25 cellular contexts compared by ENCODE assay signal in the genomic region with DNA sequence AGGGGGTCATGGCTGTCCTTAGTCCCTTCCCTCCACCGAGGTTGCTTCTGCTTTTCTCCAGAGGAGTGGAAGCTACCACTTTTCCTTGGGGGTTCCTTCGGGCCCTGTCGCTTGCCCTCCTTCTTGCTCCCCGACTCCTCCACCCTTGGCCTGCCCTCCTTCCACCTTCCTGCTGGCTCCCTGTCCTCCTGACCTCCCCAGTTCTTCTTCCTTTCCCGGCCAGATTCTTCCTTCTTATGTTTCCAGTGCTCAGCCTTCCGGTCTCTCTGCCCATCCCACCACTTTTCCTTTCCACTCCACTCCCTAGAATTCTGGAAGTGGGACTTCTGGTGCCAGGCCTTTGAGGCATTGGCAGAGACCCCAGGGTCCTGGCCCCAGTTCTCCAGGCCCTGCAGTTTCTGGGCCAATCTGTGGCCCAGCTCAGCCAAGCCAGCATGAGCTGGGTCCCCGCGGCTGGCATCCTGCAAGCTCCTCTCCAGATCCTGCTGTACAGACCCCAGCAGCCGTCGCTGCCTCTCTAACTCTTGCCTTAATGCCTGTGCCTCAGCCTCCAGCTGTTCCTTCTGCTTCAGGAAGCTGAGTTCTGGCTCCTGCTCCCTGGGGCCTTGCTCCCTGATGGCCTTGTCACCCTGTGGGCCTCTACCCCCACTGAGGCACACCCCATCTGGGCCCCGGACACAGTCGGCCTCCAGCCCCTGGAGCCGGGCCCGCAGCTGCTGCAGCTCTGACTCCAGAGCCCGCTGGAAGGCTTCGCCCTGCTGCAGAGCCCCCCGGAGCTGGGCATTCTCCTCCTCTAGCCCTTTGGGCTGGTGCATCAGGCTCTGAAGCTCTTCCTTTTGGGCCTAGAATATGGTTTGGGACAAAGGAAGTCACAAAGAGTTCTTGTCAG. TPM values are rescaled to one million over a fixed set of nuclear protein-coding genes. Genes with fewer than 3 reads are reported as not detected.
A peak's percentile ranks its signal among the peaks of the same experiment; 100 is the strongest.
DNase-seq lines count a peak whose midpoint lies in the region; ATAC-seq lines count a peak whose summit lies in the region.
"Had no signal": no experiment of that assay in that cellular context is flagged by ENCODE, and none has a peak within 500 bp of the region (broad histone marks: within the 10 kb centered on the region; RNA-seq: fewer than 3 reads in every experiment).

No MANE protein-coding gene starts in this region.

- no peak overlapping the region for H3K27ac ChIP-seq in CD4-positive, CD25-positive, alpha-beta regulatory T cell (ENCODE audit: insufficient read depth, low read length, poor library complexity, severe bottlenecking)
- no peak overlapping the region for H3K27ac ChIP-seq in naive thymus-derived CD4-positive, alpha-beta T cell (ENCODE audit: low read depth, low read length)
- H3K27ac ChIP-seq: foreskin keratinocyte, SJSA1, uterus had no signal

- H3K4me1 Mint-ChIP-seq in activated CD4-positive, alpha-beta T cell treated with anti-CD3 and anti-CD28 coated beads, Interleukin-2, amount 10 ng/mL, durations not matched to agents 7 days and 5 days, result peaks cover 52% of the 10 kb centered on the region
- H3K4me1 Mint-ChIP-seq in CD4-positive, CD25-positive, alpha-beta regulatory T cell, result peaks cover 5 to 71% (median 49%) of the 10 kb centered on the region in 4 donors
- peaks cover 52% of the 10 kb centered on the region for H3K4me1 Mint-ChIP-seq in activated T-helper 1 cell treated with anti-CD3 and anti-CD28 coated beads, Interleukin-12 subunit alpha, Interleukin-12 subunit beta, Interleukin-2, Interleukin-4 antibody, amounts not matched to agents 30 ng/mL and 10 ng/mL and 1 ng/mL, durations not matched to agents 14 hours and 24 hours and 36 hours (ENCODE audit: low read depth)
- peaks cover 35 to 53% (median 45%) of the 10 kb centered on the region in 7 donors for H3K4me1 Mint-ChIP-seq in naive thymus-derived CD4-positive, alpha-beta T cell

- POLR2A ChIA-PET in activated CD4-positive, alpha-beta T cell treated with anti-CD3 and anti-CD28 coated beads, Interleukin-2, amount 10 ng/mL, durations not matched to agents 7 days and 5 days (lab: Charles Lee), result interaction anchor here (0.5 kb wide), 1 partner anchor 39 kb away, joined by 3 read pairs; no protein-coding TSS in a partner anchor
- POLR2A ChIA-PET in naive thymus-derived CD4-positive, alpha-beta T cell (lab: Charles Lee), result interaction anchor here (0.5 to 2.5 kb wide), 6 partner anchors 8 to 1009 kb away, joined by 3 to 8 read pairs (median 5); a partner anchor contains a TSS

- no peak overlapping the region for H3K4me3 ChIP-seq in CD4-positive, CD25-positive, alpha-beta regulatory T cell (ENCODE audit: low read depth, low read length)
- no peak overlapping the region for H3K4me3 ChIP-seq in naive thymus-derived CD4-positive, alpha-beta T cell (ENCODE audit: low read length)
- H3K4me3 ChIP-seq: GM12878, SJSA1, skin epidermis, uterus had no signal

- no peak overlapping the region for H3K4me3 Mint-ChIP-seq in activated CD4-positive, alpha-beta T cell treated with anti-CD3 and anti-CD28 coated beads, Interleukin-2, amount 10 ng/mL, durations not matched to agents 7 days and 5 days
- peak overlapping the region in 2 of 4 donors; percentile 32 to 74 for H3K4me3 Mint-ChIP-seq in CD4-positive, CD25-positive, alpha-beta regulatory T cell
- no peak overlapping the region for H3K4me3 Mint-ChIP-seq in activated T-helper 1 cell treated with anti-CD3 and anti-CD28 coated beads, Interleukin-12 subunit alpha, Interleukin-12 subunit beta, Interleukin-2, Interleukin-4 antibody, amounts not matched to agents 30 ng/mL and 10 ng/mL and 1 ng/mL, durations not matched to agents 14 hours and 24 hours and 36 hours
- H3K4me3 Mint-ChIP-seq in naive thymus-derived CD4-positive, alpha-beta T cell, result peak overlapping the region in 2 of 10 donors; percentile 20 to 25
- H3K4me3 Mint-ChIP-seq: H9, neural crest cell had no signal

- no peaks in the 10 kb centered on the region for H3K9me3 Mint-ChIP-seq in activated CD4-positive, alpha-beta T cell treated with anti-CD3 and anti-CD28 coated beads, Interleukin-2, amount 10 ng/mL, durations not matched to agents 7 days and 5 days
- peaks cover 0 to 5% (median 0%) of the 10 kb centered on the region in 7 donors for H3K9me3 Mint-ChIP-seq in CD4-positive, CD25-positive, alpha-beta regulatory T cell
- H3K9me3 Mint-ChIP-seq in activated T-helper 1 cell treated with anti-CD3 and anti-CD28 coated beads, Interleukin-12 subunit alpha, Interleukin-12 subunit beta, Interleukin-2, Interleukin-4 antibody, amounts not matched to agents 30 ng/mL and 10 ng/mL and 1 ng/mL, durations not matched to agents 14 hours and 24 hours and 36 hours, result no peaks in the 10 kb centered on the region
- peaks cover 0 to 3% (median 0%) of the 10 kb centered on the region in 11 donors for H3K9me3 Mint-ChIP-seq in naive thymus-derived CD4-positive, alpha-beta T cell
- H3K9me3 Mint-ChIP-seq: H9, neural crest cell had no signal

- H3K4me1 ChIP-seq in CD4-positive, CD25-positive, alpha-beta regulatory T cell (ENCODE audit: control insufficient read depth, insufficient read depth, low read length, poor library complexity, severe bottlenecking), result peaks cover 66% of the 10 kb centered on the region
- peaks cover 39 to 42% of the 10 kb centered on the region in 2 donors for H3K4me1 ChIP-seq in naive thymus-derived CD4-positive, alpha-beta T cell (ENCODE audit: control insufficient read depth in 2 of 2, insufficient read depth in 2 of 2, low read length in 2 of 2)
- H3K4me1 ChIP-seq: BE2C, foreskin keratinocyte, SJSA1, uterus had no signal

- H3K27me3 Mint-ChIP-seq in activated CD4-positive, alpha-beta T cell treated with anti-CD3 and anti-CD28 coated beads, Interleukin-2, amount 10 ng/mL, durations not matched to agents 7 days and 5 days, result no peaks in the 10 kb centered on the region
- H3K27me3 Mint-ChIP-seq in CD4-positive, CD25-positive, alpha-beta regulatory T cell, result peaks cover 6% of the 10 kb centered on the region
- no peaks in the 10 kb centered on the region for H3K27me3 Mint-ChIP-seq in activated T-helper 1 cell treated with anti-CD3 and anti-CD28 coated beads, Interleukin-12 subunit alpha, Interleukin-12 subunit beta, Interleukin-2, Interleukin-4 antibody, amounts not matched to agents 30 ng/mL and 10 ng/mL and 1 ng/mL, durations not matched to agents 14 hours and 24 hours and 36 hours (ENCODE audit: insufficient read depth)
- no peaks in the 10 kb centered on the region for H3K27me3 Mint-ChIP-seq in naive thymus-derived CD4-positive, alpha-beta T cell
- H3K27me3 Mint-ChIP-seq: progenitor cell of endocrine pancreas had no signal

- no peak for ATAC-seq in CD4-positive, CD25-positive, alpha-beta regulatory T cell (ENCODE audit: low read depth in 2 of 2)
- ATAC-seq in naive thymus-derived CD4-positive, alpha-beta T cell, result no peak
- ATAC-seq: activated CD4-positive, CD25-positive, alpha-beta regulatory T cell treated with anti-CD3 and anti-CD28 coated beads, Interleukin-2, amount 50 U/mL, for 24 hours; foreskin keratinocyte; GM12878; PC-3 had no signal

- H3K27ac Mint-ChIP-seq in activated CD4-positive, alpha-beta T cell treated with anti-CD3 and anti-CD28 coated beads, Interleukin-2, amount 10 ng/mL, durations not matched to agents 7 days and 5 days, result peak overlapping the region; percentile 41
- peak overlapping the region in 2 of 3 donors; percentile 33 to 86 for H3K27ac Mint-ChIP-seq in CD4-positive, CD25-positive, alpha-beta regulatory T cell
- peak overlapping the region; percentile 60 for H3K27ac Mint-ChIP-seq in activated T-helper 1 cell treated with anti-CD3 and anti-CD28 coated beads, Interleukin-12 subunit alpha, Interleukin-12 subunit beta, Interleukin-2, Interleukin-4 antibody, amounts not matched to agents 30 ng/mL and 10 ng/mL and 1 ng/mL, durations not matched to agents 14 hours and 24 hours and 36 hours
- peak overlapping the region in 5 of 9 donors; percentile 20 to 65 (median 41) for H3K27ac Mint-ChIP-seq in naive thymus-derived CD4-positive, alpha-beta T cell
- H3K27ac Mint-ChIP-seq: progenitor cell of endocrine pancreas had no signal

- no peak for DNase-seq in activated CD4-positive, alpha-beta T cell treated with anti-CD3 and anti-CD28 coated beads, Interleukin-2, amount 10 ng/mL, durations not matched to agents 7 days and 5 days
- no peak for DNase-seq in activated CD4-positive, alpha-beta T cell treated with anti-CD3 and anti-CD28 coated beads for 4 hours
- no peak for DNase-seq in CD4-positive, CD25-positive, alpha-beta regulatory T cell
- no peak for DNase-seq in activated T-helper 1 cell treated with anti-CD3 and anti-CD28 coated beads, Interleukin-12 subunit alpha, Interleukin-12 subunit beta, Interleukin-2, Interleukin-4 antibody, amounts not matched to agents 30 ng/mL and 10 ng/mL and 1 ng/mL, durations not matched to agents 14 hours and 24 hours and 36 hours (ENCODE audit: low spot score)
- no peak for DNase-seq in naive thymus-derived CD4-positive, alpha-beta T cell
- DNase-seq in T-helper 1 cell, result no peak
- DNase-seq in HuH-7.5 (ENCODE audit: low spot score), result no peak
- no peak for DNase-seq in OCI-M1 (lab: John Stamatoyannopoulos, UW)
- DNase-seq: BE2C; foreskin keratinocyte; H9; IMR-90; mesendoderm; NCI-H1694 treated with DMSO at 0.1 percent for 48 hours; NCI-H82; PC-3; stimulated activated CD4-positive, alpha-beta T cell treated with anti-CD3 and anti-CD28 coated beads, Interleukin-2, amount 100 ng/mL, for 48 hours; T-helper 9 cell; uterus had no signal

- H3K27me3 ChIP-seq in CD4-positive, CD25-positive, alpha-beta regulatory T cell (ENCODE audit: control insufficient read depth, insufficient read depth, low read length), result no peaks in the 10 kb centered on the region
- no peaks in the 10 kb centered on the region for H3K27me3 ChIP-seq in naive thymus-derived CD4-positive, alpha-beta T cell (ENCODE audit: control insufficient read depth in 2 of 2, insufficient read depth in 2 of 2, low read length in 2 of 2)
- H3K27me3 ChIP-seq: BE2C, foreskin keratinocyte, SJSA1, uterus had no signal

- peaks cover 58% of the 10 kb centered on the region for H3K36me3 ChIP-seq in CD4-positive, CD25-positive, alpha-beta regulatory T cell (ENCODE audit: control insufficient read depth, insufficient read depth, low read length)
- H3K36me3 ChIP-seq in naive thymus-derived CD4-positive, alpha-beta T cell (ENCODE audit: control insufficient read depth in 2 of 3, insufficient read depth in 3 of 3, low read length in 3 of 3), result peaks cover 19 to 61% (median 27%) of the 10 kb centered on the region in 3 experiments
- H3K36me3 ChIP-seq: BE2C, SJSA1, uterus had no signal

- peaks cover 34% of the 10 kb centered on the region for H3K36me3 Mint-ChIP-seq in activated CD4-positive, alpha-beta T cell treated with anti-CD3 and anti-CD28 coated beads, Interleukin-2, amount 10 ng/mL, durations not matched to agents 7 days and 5 days (ENCODE audit: low read depth)
- H3K36me3 Mint-ChIP-seq in CD4-positive, CD25-positive, alpha-beta regulatory T cell, result peaks cover 25% of the 10 kb centered on the region
- H3K36me3 Mint-ChIP-seq in activated T-helper 1 cell treated with anti-CD3 and anti-CD28 coated beads, Interleukin-12 subunit alpha, Interleukin-12 subunit beta, Interleukin-2, Interleukin-4 antibody, amounts not matched to agents 30 ng/mL and 10 ng/mL and 1 ng/mL, durations not matched to agents 14 hours and 24 hours and 36 hours (ENCODE audit: low read depth), result peaks cover 23% of the 10 kb centered on the region
- peaks cover 4 to 23% (median 15%) of the 10 kb centered on the region in 5 donors for H3K36me3 Mint-ChIP-seq in naive thymus-derived CD4-positive, alpha-beta T cell

- no peaks in the 10 kb centered on the region for H3K9me3 ChIP-seq in CD4-positive, CD25-positive, alpha-beta regulatory T cell (ENCODE audit: control insufficient read depth in 2 of 2, low read length in 2 of 2)
- H3K9me3 ChIP-seq in naive thymus-derived CD4-positive, alpha-beta T cell (ENCODE audit: control insufficient read depth in 2 of 3, low read length in 3 of 3), result no peaks in the 10 kb centered on the region
- H3K9me3 ChIP-seq: BE2C, SJSA1, uterus had no signal

- intact Hi-C loops in activated T-helper 1 cell treated with anti-CD3 and anti-CD28 coated beads, Interleukin-12 subunit alpha, Interleukin-12 subunit beta, Interleukin-2, Interleukin-4 antibody, amounts not matched to agents 30 ng/mL and 10 ng/mL and 1 ng/mL, durations not matched to agents 14 hours and 24 hours and 36 hours (cut with micrococcal nuclease), result no loop called here
- intact Hi-C loops in naive thymus-derived CD4-positive, alpha-beta T cell (cut with micrococcal nuclease), result no loop called here

- CTCF ChIA-PET in activated CD4-positive, alpha-beta T cell treated with anti-CD3 and anti-CD28 coated beads, Interleukin-2, amount 10 ng/mL, durations not matched to agents 7 days and 5 days (lab: Charles Lee), result interaction anchor here (0.5 to 1.4 kb wide), 4 partner anchors 9 to 332 kb away, joined by 3 to 6 read pairs (median 3); a partner anchor contains a TSS
- CTCF ChIA-PET in naive thymus-derived CD4-positive, alpha-beta T cell (lab: Charles Lee), result interaction anchor here (0.6 to 1.0 kb wide), 2 partner anchors 279 to 384 kb away, joined by 3 read pairs; no protein-coding TSS in a partner anchor

RNA-seq across cellular contexts. Expression of a gene that starts 9.7 kb away (rescaled TPM):
- 10 to 100 TPM; 25.7 to 40.2 TPM for total RNA-seq in activated CD4-positive, alpha-beta T cell treated with anti-CD3 and anti-CD28 coated beads, Interleukin-2, amount 10 ng/mL, durations not matched to agents 7 days and 5 days
- 19.1 TPM for total RNA-seq in CD4-positive, CD25-positive, alpha-beta regulatory T cell
- polyA plus RNA-seq in CD4-positive, CD25-positive, alpha-beta regulatory T cell, result 10 to 100 TPM; 49.3 to 76.9 (median 65.5) TPM
- total RNA-seq in activated T-helper 1 cell treated with anti-CD3 and anti-CD28 coated beads, Interleukin-12 subunit alpha, Interleukin-12 subunit beta, Interleukin-2, Interleukin-4 antibody, amounts not matched to agents 30 ng/mL and 10 ng/mL and 1 ng/mL, durations not matched to agents 14 hours and 24 hours and 36 hours, result 42.5 and 43.3 TPM in 2 replicates
- total RNA-seq in naive thymus-derived CD4-positive, alpha-beta T cell, result 10 to 100 TPM; 11.3 to 35.1 (median 12.6) TPM
- 10 to 100 TPM; 38.7 to 41.4 TPM for polyA plus RNA-seq in naive thymus-derived CD4-positive, alpha-beta T cell

RNA-seq across cellular contexts. Expression of a gene that starts 9.7 kb away (rescaled TPM):
- total RNA-seq in activated CD4-positive, alpha-beta T cell treated with anti-CD3 and anti-CD28 coated beads, Interleukin-2, amount 10 ng/mL, durations not matched to agents 7 days and 5 days, result 10 to 100 TPM; 74.6 to 92.0 TPM
- 774 TPM for total RNA-seq in CD4-positive, CD25-positive, alpha-beta regulatory T cell
- 100 to 1,000 TPM; 349 to 464 (median 399) TPM for polyA plus RNA-seq in CD4-positive, CD25-positive, alpha-beta regulatory T cell
- total RNA-seq in activated T-helper 1 cell treated with anti-CD3 and anti-CD28 coated beads, Interleukin-12 subunit alpha, Interleukin-12 subunit beta, Interleukin-2, Interleukin-4 antibody, amounts not matched to agents 30 ng/mL and 10 ng/mL and 1 ng/mL, durations not matched to agents 14 hours and 24 hours and 36 hours, result 25.1 and 27.9 TPM in 2 replicates
- 100 to 1,000 TPM; 107 to 390 (median 383) TPM for total RNA-seq in naive thymus-derived CD4-positive, alpha-beta T cell
- polyA plus RNA-seq in naive thymus-derived CD4-positive, alpha-beta T cell, result 100 to 1,000 TPM; 234 to 318 TPM

RNA-seq across cellular contexts. Expression of a gene that starts 15.4 kb away (rescaled TPM):
- total RNA-seq in activated CD4-positive, alpha-beta T cell treated with anti-CD3 and anti-CD28 coated beads, Interleukin-2, amount 10 ng/mL, durations not matched to agents 7 days and 5 days, result 10 to 100 TPM; 50.0 to 50.2 TPM
- total RNA-seq in CD4-positive, CD25-positive, alpha-beta regulatory T cell, result 41.9 TPM
- polyA plus RNA-seq in CD4-positive, CD25-positive, alpha-beta regulatory T cell, result 10 to 100 TPM; 30.2 to 47.3 (median 46.9) TPM
- 34.7 and 35.0 TPM in 2 replicates for total RNA-seq in activated T-helper 1 cell treated with anti-CD3 and anti-CD28 coated beads, Interleukin-12 subunit alpha, Interleukin-12 subunit beta, Interleukin-2, Interleukin-4 antibody, amounts not matched to agents 30 ng/mL and 10 ng/mL and 1 ng/mL, durations not matched to agents 14 hours and 24 hours and 36 hours
- 10 to 100 TPM; 33.0 to 69.5 (median 46.2) TPM for total RNA-seq in naive thymus-derived CD4-positive, alpha-beta T cell
- polyA plus RNA-seq in naive thymus-derived CD4-positive, alpha-beta T cell, result 10 to 100 TPM; 33.0 to 64.0 TPM

RNA-seq across cellular contexts. Expression of a gene that starts 24.3 kb away (rescaled TPM):
- total RNA-seq in activated CD4-positive, alpha-beta T cell treated with anti-CD3 and anti-CD28 coated beads, Interleukin-2, amount 10 ng/mL, durations not matched to agents 7 days and 5 days, result 100 to 1,000 TPM in 1 of 2 experiments, 10 to 100 TPM in 1; 75.1 to 104 TPM
- 71.3 TPM for total RNA-seq in CD4-positive, CD25-positive, alpha-beta regulatory T cell
- 10 to 100 TPM; 27.0 to 40.3 (median 30.3) TPM for polyA plus RNA-seq in CD4-positive, CD25-positive, alpha-beta regulatory T cell
- total RNA-seq in activated T-helper 1 cell treated with anti-CD3 and anti-CD28 coated beads, Interleukin-12 subunit alpha, Interleukin-12 subunit beta, Interleukin-2, Interleukin-4 antibody, amounts not matched to agents 30 ng/mL and 10 ng/mL and 1 ng/mL, durations not matched to agents 14 hours and 24 hours and 36 hours, result 61.4 and 62.3 TPM in 2 replicates
- total RNA-seq in naive thymus-derived CD4-positive, alpha-beta T cell, result 10 to 100 TPM; 71.0 to 76.9 (median 73.7) TPM
- 10 to 100 TPM; 29.6 to 38.3 TPM for polyA plus RNA-seq in naive thymus-derived CD4-positive, alpha-beta T cell

RNA-seq across cellular contexts. Expression of a gene that starts 28.3 kb away (rescaled TPM):
- 100 to 1,000 TPM; 147 to 157 TPM for total RNA-seq in activated CD4-positive, alpha-beta T cell treated with anti-CD3 and anti-CD28 coated beads, Interleukin-2, amount 10 ng/mL, durations not matched to agents 7 days and 5 days
- 8.5 TPM for total RNA-seq in CD4-positive, CD25-positive, alpha-beta regulatory T cell
- 10 to 100 TPM; 51.3 to 60.0 (median 56.4) TPM for polyA plus RNA-seq in CD4-positive, CD25-positive, alpha-beta regulatory T cell
- total RNA-seq in activated T-helper 1 cell treated with anti-CD3 and anti-CD28 coated beads, Interleukin-12 subunit alpha, Interleukin-12 subunit beta, Interleukin-2, Interleukin-4 antibody, amounts not matched to agents 30 ng/mL and 10 ng/mL and 1 ng/mL, durations not matched to agents 14 hours and 24 hours and 36 hours, result 151 and 158 TPM in 2 replicates
- 100 to 1,000 TPM in 1 of 5 experiments, 10 to 100 TPM in 3, 1 to 10 TPM in 1; 8.4 to 105 (median 10.2) TPM for total RNA-seq in naive thymus-derived CD4-positive, alpha-beta T cell
- 10 to 100 TPM; 37.1 to 55.2 TPM for polyA plus RNA-seq in naive thymus-derived CD4-positive, alpha-beta T cell
